In genomic region chr3:115386347-115386746, GRCh38 we compare ENCODE assay signal across 17 cellular contexts.
A peak's percentile ranks its signal among the peaks of the same experiment; 100 is the strongest.
DNase-seq lines count a peak whose midpoint lies in the region; ATAC-seq and TF ChIP-seq lines count a peak whose summit lies in the region.
"Had no signal": no experiment of that assay in that cellular context is flagged by ENCODE, and none has a peak within 500 bp of the region (broad histone marks: within the 10 kb centered on the region; RNA-seq: fewer than 3 reads in every experiment).

No MANE protein-coding gene starts in this region.

- H3K27ac ChIP-seq in WERI-Rb-1, result peak overlapping the region; percentile 75
- H3K27ac ChIP-seq in endodermal cell (ENCODE audit: low read depth, low read length), result peak overlapping the region; percentile 46
- H3K27ac ChIP-seq: BLaER1 treated with 17β-estradiol and CSF1 and Interleukin-3, amounts not matched to agents 10 nM and 100 nM; GM23248 had no signal

- H3K9me3 ChIP-seq in BE2C (no peaks in the 10 kb centered on the region), WERI-Rb-1 (ENCODE audit: severe bottlenecking) (no peaks in the 10 kb centered on the region), endodermal cell (ENCODE audit: control insufficient read depth, low read length) (no peaks in the 10 kb centered on the region), neuron (ENCODE audit: low read length) (no peaks in the 10 kb centered on the region)
- H3K9me3 ChIP-seq: BLaER1 treated with 17β-estradiol and CSF1 and Interleukin-3, amounts not matched to agents 10 nM and 100 nM; HAP-1 had no signal

- no peak for TF ChIP-seq CTCF in BE2C (IDR thresholded peaks at IDR 0.05; ENCODE audit: low read depth, low read length)
- TF ChIP-seq CTCF in WERI-Rb-1 (IDR thresholded peaks at IDR 0.05; ENCODE audit: low read depth, low read length), result no peak
- TF ChIP-seq CTCF in endodermal cell (conservative IDR thresholded peaks at IDR 0.05), result peak; percentile 3

- H3K4me1 ChIP-seq in BE2C, result peaks cover 34% of the 10 kb centered on the region
- peaks cover 3% of the 10 kb centered on the region for H3K4me1 ChIP-seq in endodermal cell (ENCODE audit: control insufficient read depth, insufficient read depth, low read length)
- H3K4me1 ChIP-seq in neuron (ENCODE audit: insufficient read depth, low read length), result peaks cover 21% of the 10 kb centered on the region
- H3K4me1 ChIP-seq: BLaER1 treated with 17β-estradiol and CSF1 and Interleukin-3, amounts not matched to agents 10 nM and 100 nM; HAP-1 had no signal

- peak; percentile 26 for DNase-seq in BE2C
- peak; percentile 17 for DNase-seq in WERI-Rb-1
- peak; percentile 48 for DNase-seq in endodermal cell
- no peak for DNase-seq in NCI-H2107 (lab: John Stamatoyannopoulos, UW)
- DNase-seq: 8988T; Calu3; CD8-positive, alpha-beta T cell; DMS79 treated with DMSO at 0.1 percent for 48 hours; GM23248 had no signal

- no peak overlapping the region for H3K4me3 Mint-ChIP-seq in endodermal cell
- H3K4me3 Mint-ChIP-seq: CD8-positive, alpha-beta T cell; IgD-negative memory B cell had no signal

- 79% methylated on average over 3 of the region's 3 CpGs; no CpG with 5 or more reads in 1 of the 2 experiments for WGBS in endodermal cell (ENCODE audit: insufficient coverage in 1 of 2, insufficient read length in 1 of 2), 2 experiments

- H3K36me3 Mint-ChIP-seq in endodermal cell (ENCODE audit: low read depth), result no peaks in the 10 kb centered on the region
- H3K36me3 Mint-ChIP-seq: CD8-positive, alpha-beta T cell; IgD-negative memory B cell had no signal

- H3K27me3 ChIP-seq in BE2C, result no peaks in the 10 kb centered on the region
- no peaks in the 10 kb centered on the region for H3K27me3 ChIP-seq in WERI-Rb-1 (ENCODE audit: insufficient read depth, low read depth, severe bottlenecking)
- H3K27me3 ChIP-seq in endodermal cell (ENCODE audit: control insufficient read depth, insufficient read depth, low read length, poor library complexity, severe bottlenecking), result no peaks in the 10 kb centered on the region
- H3K27me3 ChIP-seq in neuron (ENCODE audit: insufficient read depth, low read length), result no peaks in the 10 kb centered on the region
- H3K27me3 ChIP-seq: BLaER1 treated with 17β-estradiol and CSF1 and Interleukin-3, amounts not matched to agents 10 nM and 100 nM had no signal

- H3K9me3 Mint-ChIP-seq in endodermal cell, result no peaks in the 10 kb centered on the region
- H3K9me3 Mint-ChIP-seq: CD8-positive, alpha-beta T cell; IgD-negative memory B cell had no signal

- H3K9ac ChIP-seq in endodermal cell (ENCODE audit: extremely low read depth, low read length, poor library complexity, severe bottlenecking), result no peak overlapping the region
- H3K9ac ChIP-seq: BLaER1 treated with 17β-estradiol and CSF1 and Interleukin-3, amounts not matched to agents 10 nM and 100 nM; GM23248 had no signal

- H3K4me1 Mint-ChIP-seq in endodermal cell, result peaks cover 32% of the 10 kb centered on the region
- H3K4me1 Mint-ChIP-seq: IgD-negative memory B cell had no signal

- H3K27me3 Mint-ChIP-seq in endodermal cell (ENCODE audit: insufficient read depth), result no peaks in the 10 kb centered on the region

- no peak overlapping the region for H3K27ac Mint-ChIP-seq in endodermal cell
- H3K27ac Mint-ChIP-seq: CD8-positive, alpha-beta T cell; IgD-negative memory B cell had no signal

- H3K4me3 ChIP-seq in BE2C (ENCODE audit: low read depth, low read length) (no peak overlapping the region), WERI-Rb-1 (ENCODE audit: low read depth, low read length) (no peak overlapping the region), endodermal cell (ENCODE audit: low read length) (no peak overlapping the region), neuron (ENCODE audit: low read length) (no peak overlapping the region)
- H3K4me3 ChIP-seq: BLaER1 treated with 17β-estradiol and CSF1 and Interleukin-3, amounts not matched to agents 10 nM and 100 nM; GM12878; GM23248; HAP-1 had no signal

- H2AFZ ChIP-seq in neuron (ENCODE audit: low read depth, low read length), result peak overlapping the region; percentile 10
- H2AFZ ChIP-seq: GM23248 had no signal

- ATAC-seq in HG03521 (IDR thresholded peaks at IDR 0.05; ENCODE audit: unreplicated experiment), result no peak
- ATAC-seq in GM18498 (IDR thresholded peaks at IDR 0.05; ENCODE audit: unreplicated experiment), result no peak
- ATAC-seq: CD8-positive, alpha-beta T cell; GM12878; HepG2 had no signal

- H3K36me3 ChIP-seq in BE2C, result no peaks in the 10 kb centered on the region
- H3K36me3 ChIP-seq in WERI-Rb-1, result no peaks in the 10 kb centered on the region
- H3K36me3 ChIP-seq in endodermal cell (ENCODE audit: control insufficient read depth, insufficient read depth, low read length), result no peaks in the 10 kb centered on the region
- H3K36me3 ChIP-seq in neuron (ENCODE audit: insufficient read depth, low read length), result no peaks in the 10 kb centered on the region
- H3K36me3 ChIP-seq: BLaER1 treated with 17β-estradiol and CSF1 and Interleukin-3, amounts not matched to agents 10 nM and 100 nM; HAP-1 had no signal
